Comparison of ENCODE assay signal across 1 cellular context in the genomic region with DNA sequence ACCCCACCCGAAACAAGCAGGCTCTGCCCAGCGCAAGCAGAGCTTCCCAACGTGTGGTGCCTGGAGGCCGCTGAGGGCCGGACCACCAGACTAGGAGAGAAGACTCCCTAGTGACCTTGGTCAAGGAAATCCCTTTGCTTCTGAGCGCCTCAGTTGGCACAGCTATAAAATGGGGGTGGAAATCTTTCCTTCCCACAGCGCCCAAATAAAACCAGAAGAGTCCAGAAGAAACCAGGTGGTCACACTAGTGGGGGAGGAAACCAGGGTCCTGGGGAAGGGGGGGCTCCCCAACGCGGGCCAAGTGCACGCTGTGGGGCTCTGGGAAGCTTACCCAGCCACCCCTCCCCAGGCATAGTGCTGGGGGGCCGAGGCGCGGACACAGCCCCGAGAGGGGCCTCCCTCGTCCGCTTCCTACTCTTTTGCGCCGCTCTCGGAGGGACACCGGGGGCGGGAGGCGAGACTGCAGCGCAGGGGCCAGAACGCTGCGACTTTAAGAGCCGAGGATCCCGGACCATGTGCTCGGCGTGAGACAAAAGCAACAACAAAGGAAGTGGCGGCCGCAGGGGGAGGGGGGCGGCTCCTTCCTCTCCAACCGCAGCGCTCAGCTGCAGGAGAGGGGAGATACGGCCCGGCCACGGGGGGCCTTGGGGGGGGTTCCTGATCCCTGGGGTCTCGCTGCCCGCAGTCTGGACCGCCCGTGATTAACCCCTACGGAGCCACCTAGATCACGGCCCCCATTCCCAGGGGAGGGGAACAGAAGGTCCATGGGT.
TF ChIP-seq lines count a peak whose summit lies in the region.

No MANE protein-coding gene starts in this region.

TF ChIP-seq in WTC11, 78 proteins besides CTCF, POLR2A, EP300 and RAD21 (continued from another document):
- TF ChIP-seq, protein P1, sequence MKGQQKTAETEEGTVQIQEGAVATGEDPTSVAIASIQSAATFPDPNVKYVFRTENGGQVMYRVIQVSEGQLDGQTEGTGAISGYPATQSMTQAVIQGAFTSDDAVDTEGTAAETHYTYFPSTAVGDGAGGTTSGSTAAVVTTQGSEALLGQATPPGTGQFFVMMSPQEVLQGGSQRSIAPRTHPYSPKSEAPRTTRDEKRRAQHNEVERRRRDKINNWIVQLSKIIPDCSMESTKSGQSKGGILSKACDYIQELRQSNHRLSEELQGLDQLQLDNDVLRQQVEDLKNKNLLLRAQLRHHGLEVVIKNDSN (CRISPR knock-in tag; IDR thresholded peaks at IDR 0.05): peak; percentile 9; the same call in 1 of the 2 replicates
- TF ChIP-seq ZNF423 (CRISPR knock-in tag; IDR thresholded peaks at IDR 0.05): peak; percentile 87
- TF ChIP-seq, protein P2, sequence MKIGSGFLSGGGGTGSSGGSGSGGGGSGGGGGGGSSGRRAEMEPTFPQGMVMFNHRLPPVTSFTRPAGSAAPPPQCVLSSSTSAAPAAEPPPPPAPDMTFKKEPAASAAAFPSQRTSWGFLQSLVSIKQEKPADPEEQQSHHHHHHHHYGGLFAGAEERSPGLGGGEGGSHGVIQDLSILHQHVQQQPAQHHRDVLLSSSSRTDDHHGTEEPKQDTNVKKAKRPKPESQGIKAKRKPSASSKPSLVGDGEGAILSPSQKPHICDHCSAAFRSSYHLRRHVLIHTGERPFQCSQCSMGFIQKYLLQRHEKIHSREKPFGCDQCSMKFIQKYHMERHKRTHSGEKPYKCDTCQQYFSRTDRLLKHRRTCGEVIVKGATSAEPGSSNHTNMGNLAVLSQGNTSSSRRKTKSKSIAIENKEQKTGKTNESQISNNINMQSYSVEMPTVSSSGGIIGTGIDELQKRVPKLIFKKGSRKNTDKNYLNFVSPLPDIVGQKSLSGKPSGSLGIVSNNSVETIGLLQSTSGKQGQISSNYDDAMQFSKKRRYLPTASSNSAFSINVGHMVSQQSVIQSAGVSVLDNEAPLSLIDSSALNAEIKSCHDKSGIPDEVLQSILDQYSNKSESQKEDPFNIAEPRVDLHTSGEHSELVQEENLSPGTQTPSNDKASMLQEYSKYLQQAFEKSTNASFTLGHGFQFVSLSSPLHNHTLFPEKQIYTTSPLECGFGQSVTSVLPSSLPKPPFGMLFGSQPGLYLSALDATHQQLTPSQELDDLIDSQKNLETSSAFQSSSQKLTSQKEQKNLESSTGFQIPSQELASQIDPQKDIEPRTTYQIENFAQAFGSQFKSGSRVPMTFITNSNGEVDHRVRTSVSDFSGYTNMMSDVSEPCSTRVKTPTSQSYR (CRISPR knock-in tag; IDR thresholded peaks at IDR 0.05): peak; percentile 60; the same call in 1 of the 2 replicates
- peak; percentile 89 for TF ChIP-seq FOXK1 (CRISPR knock-in tag; IDR thresholded peaks at IDR 0.05)
- no peak for TF ChIP-seq ZNF121 (CRISPR knock-in tag; IDR thresholded peaks at IDR 0.05)
- TF ChIP-seq, protein P3, sequence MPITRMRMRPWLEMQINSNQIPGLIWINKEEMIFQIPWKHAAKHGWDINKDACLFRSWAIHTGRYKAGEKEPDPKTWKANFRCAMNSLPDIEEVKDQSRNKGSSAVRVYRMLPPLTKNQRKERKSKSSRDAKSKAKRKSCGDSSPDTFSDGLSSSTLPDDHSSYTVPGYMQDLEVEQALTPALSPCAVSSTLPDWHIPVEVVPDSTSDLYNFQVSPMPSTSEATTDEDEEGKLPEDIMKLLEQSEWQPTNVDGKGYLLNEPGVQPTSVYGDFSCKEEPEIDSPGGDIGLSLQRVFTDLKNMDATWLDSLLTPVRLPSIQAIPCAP (CRISPR knock-in tag; IDR thresholded peaks at IDR 0.05): no peak
- TF ChIP-seq JAZF1 (CRISPR knock-in tag; IDR thresholded peaks at IDR 0.05): no peak
- TF ChIP-seq CREM (CRISPR knock-in tag; IDR thresholded peaks at IDR 0.05): peak; percentile 58; the same call in 1 of the 2 replicates
- no peak for TF ChIP-seq FOXJ3 (CRISPR knock-in tag; IDR thresholded peaks at IDR 0.05; ENCODE audit: borderline replicate concordance)
- TF ChIP-seq, protein P4, sequence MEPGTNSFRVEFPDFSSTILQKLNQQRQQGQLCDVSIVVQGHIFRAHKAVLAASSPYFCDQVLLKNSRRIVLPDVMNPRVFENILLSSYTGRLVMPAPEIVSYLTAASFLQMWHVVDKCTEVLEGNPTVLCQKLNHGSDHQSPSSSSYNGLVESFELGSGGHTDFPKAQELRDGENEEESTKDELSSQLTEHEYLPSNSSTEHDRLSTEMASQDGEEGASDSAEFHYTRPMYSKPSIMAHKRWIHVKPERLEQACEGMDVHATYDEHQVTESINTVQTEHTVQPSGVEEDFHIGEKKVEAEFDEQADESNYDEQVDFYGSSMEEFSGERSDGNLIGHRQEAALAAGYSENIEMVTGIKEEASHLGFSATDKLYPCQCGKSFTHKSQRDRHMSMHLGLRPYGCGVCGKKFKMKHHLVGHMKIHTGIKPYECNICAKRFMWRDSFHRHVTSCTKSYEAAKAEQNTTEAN (CRISPR knock-in tag; IDR thresholded peaks at IDR 0.05): no peak
- TF ChIP-seq SOX15 (CRISPR knock-in tag; IDR thresholded peaks at IDR 0.05): no peak
- 0 out of 2 replicates have a peak, but pooled peaks have one; percentile 44 for TF ChIP-seq MYBL2 (CRISPR knock-in tag; IDR thresholded peaks at IDR 0.05)
- TF ChIP-seq NFYB (CRISPR knock-in tag; conservative IDR thresholded peaks at IDR 0.05; ENCODE audit: low read depth): 0 out of 2 replicates have a peak, but pooled peaks have one; percentile 32
- TF ChIP-seq TP53 (CRISPR knock-in tag; IDR thresholded peaks at IDR 0.05): no peak
- TF ChIP-seq, protein P5, sequence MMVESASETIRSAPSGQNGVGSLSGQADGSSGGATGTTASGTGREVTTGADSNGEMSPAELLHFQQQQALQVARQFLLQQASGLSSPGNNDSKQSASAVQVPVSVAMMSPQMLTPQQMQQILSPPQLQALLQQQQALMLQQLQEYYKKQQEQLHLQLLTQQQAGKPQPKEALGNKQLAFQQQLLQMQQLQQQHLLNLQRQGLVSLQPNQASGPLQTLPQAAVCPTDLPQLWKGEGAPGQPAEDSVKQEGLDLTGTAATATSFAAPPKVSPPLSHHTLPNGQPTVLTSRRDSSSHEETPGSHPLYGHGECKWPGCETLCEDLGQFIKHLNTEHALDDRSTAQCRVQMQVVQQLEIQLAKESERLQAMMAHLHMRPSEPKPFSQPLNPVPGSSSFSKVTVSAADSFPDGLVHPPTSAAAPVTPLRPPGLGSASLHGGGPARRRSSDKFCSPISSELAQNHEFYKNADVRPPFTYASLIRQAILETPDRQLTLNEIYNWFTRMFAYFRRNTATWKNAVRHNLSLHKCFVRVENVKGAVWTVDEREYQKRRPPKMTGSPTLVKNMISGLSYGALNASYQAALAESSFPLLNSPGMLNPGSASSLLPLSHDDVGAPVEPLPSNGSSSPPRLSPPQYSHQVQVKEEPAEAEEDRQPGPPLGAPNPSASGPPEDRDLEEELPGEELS (CRISPR knock-in tag; IDR thresholded peaks at IDR 0.05): no peak
- TF ChIP-seq, protein P6, sequence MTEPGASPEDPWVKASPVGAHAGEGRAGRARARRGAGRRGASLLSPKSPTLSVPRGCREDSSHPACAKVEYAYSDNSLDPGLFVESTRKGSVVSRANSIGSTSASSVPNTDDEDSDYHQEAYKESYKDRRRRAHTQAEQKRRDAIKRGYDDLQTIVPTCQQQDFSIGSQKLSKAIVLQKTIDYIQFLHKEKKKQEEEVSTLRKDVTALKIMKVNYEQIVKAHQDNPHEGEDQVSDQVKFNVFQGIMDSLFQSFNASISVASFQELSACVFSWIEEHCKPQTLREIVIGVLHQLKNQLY (CRISPR knock-in tag; IDR thresholded peaks at IDR 0.05): no peak
- TF ChIP-seq, protein P7, sequence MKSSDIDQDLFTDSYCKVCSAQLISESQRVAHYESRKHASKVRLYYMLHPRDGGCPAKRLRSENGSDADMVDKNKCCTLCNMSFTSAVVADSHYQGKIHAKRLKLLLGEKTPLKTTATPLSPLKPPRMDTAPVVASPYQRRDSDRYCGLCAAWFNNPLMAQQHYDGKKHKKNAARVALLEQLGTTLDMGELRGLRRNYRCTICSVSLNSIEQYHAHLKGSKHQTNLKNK (CRISPR knock-in tag; IDR thresholded peaks at IDR 0.05): no peak
- peak; percentile 43; the same call in 1 of the 2 replicates for TF ChIP-seq TEAD1 (CRISPR knock-in tag; IDR thresholded peaks at IDR 0.05)
TF ChIP-seq in WTC11: peak in this region for 14.
